In the genomic region with DNA sequence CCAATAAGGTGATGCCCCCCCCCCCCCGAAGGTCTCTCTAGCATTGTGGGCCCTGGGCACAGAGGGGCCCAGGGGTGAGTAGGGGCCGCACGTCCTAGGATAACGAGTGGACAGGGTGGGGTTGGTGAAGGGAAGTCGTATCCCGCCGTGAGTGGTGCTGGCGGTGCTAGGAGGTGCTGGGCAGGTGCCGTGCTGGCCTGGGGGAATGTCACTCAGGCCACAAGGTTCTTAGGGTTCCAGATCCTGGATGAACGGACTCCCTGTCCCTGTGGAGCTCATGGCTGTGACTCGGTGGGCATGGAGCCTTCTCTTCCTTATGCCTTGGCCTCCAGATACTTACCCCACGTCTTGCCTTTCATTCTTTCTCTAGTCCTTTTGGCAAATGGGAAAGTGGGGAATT, we compare ENCODE assay signal across 27 cellular contexts.
"Had no signal": no experiment of that assay in that cellular context is flagged by ENCODE, and none has a peak within 500 bp of the region (broad histone marks: within the 10 kb centered on the region; RNA-seq: fewer than 3 reads in every experiment).

No MANE protein-coding gene starts in this region.

- ATAC-seq: activated T-helper 17 cell treated with anti-CD3 and anti-CD28 coated beads, Interleukin-2, amount 50 U/mL, for 72 hours; gastrocnemius medialis; left ventricle myocardium superior; right cardiac atrium; SK-N-SH treated with all-trans-retinoic acid at 6 μM for 48 hours; stimulated activated naive CD8-positive, alpha-beta T cell treated with anti-CD3 and anti-CD28 coated beads, Interleukin-15, Interleukin-2, amounts not matched to agents 100 U/mL and 50 U/mL, for 24 hours; T-helper 17 cell had no signal

- H3K4me1 Mint-ChIP-seq: activated T-helper 17 cell treated with anti-CD3 and anti-CD28 coated beads, Interleukin-2, amount 50 U/mL, for 72 hours; central memory CD8-positive, alpha-beta T cell; naive B cell; T-helper 17 cell had no signal

- H3K79me2 ChIP-seq: parathyroid adenoma had no signal

- H3K27me3 Mint-ChIP-seq: activated naive CD8-positive, alpha-beta T cell; activated T-cell treated with anti-CD3 and anti-CD28 coated beads, Interleukin-2, amount 50 U/mL, for 24 hours; activated T-helper 17 cell treated with anti-CD3 and anti-CD28 coated beads, Interleukin-2, amount 50 U/mL, for 72 hours; central memory CD8-positive, alpha-beta T cell had no signal

- H3K4me1 ChIP-seq: gastrocnemius medialis, parathyroid adenoma, testis, transverse colon had no signal

- H2AFZ ChIP-seq: parathyroid adenoma had no signal

- H3K4me3 ChIP-seq: gastrocnemius medialis, testis, transverse colon had no signal

- DNase-seq: activated CD4-positive, alpha-beta T cell treated with anti-CD3 and anti-CD28 coated beads for 4 hours; activated CD4-positive, alpha-beta T cell treated with anti-CD3 and anti-CD28 coated beads, Interleukin-2, amount 50 U/mL, for 48 hours; activated CD4-positive, CD25-positive, alpha-beta regulatory T cell; activated CD8-positive, alpha-beta memory T cell treated with anti-CD3 and anti-CD28 coated beads, Interleukin-2, amount 50 U/mL, for 4 hours; activated naive CD4-positive, alpha-beta T cell; activated T-cell treated with anti-CD3 and anti-CD28 coated beads, Interleukin-2, amount 50 U/mL, for 24 hours; anterior cingulate cortex; dermis blood vessel endothelial cell; effector CD8-positive, alpha-beta T cell; gastrocnemius medialis; glutamatergic neuron; left ventricle myocardium superior; mammary epithelial cell; naive B cell; nephron progenitor cell; right cardiac atrium; stimulated activated CD4-positive, alpha-beta T cell treated with anti-CD3 and anti-CD28 coated beads, Interleukin-12 subunit alpha, Interleukin-12 subunit beta, amount 100 ng/mL, for 4 hours; stimulated activated CD4-positive, alpha-beta T cell treated with anti-CD3 and anti-CD28 coated beads, Interleukin-4, amount 100 ng/mL, for 1 hour; stimulated activated naive CD8-positive, alpha-beta T cell treated with anti-CD3 and anti-CD28 coated beads, Interleukin-15, Interleukin-2, amounts not matched to agents 100 U/mL and 50 U/mL, for 24 hours; T-helper 17 cell; testis; transverse colon had no signal

- H3K27me3 ChIP-seq: gastrocnemius medialis, testis, transverse colon had no signal

- H3K9me3 Mint-ChIP-seq: activated T-helper 17 cell treated with anti-CD3 and anti-CD28 coated beads, Interleukin-2, amount 50 U/mL, for 72 hours; nephron progenitor cell had no signal

- H3K36me3 ChIP-seq: gastrocnemius medialis, transverse colon had no signal

- H3K4me3 Mint-ChIP-seq: activated naive CD8-positive, alpha-beta T cell; activated T-cell treated with anti-CD3 and anti-CD28 coated beads, Interleukin-2, amount 50 U/mL, for 24 hours; activated T-helper 17 cell treated with anti-CD3 and anti-CD28 coated beads, Interleukin-2, amount 50 U/mL, for 72 hours; central memory CD8-positive, alpha-beta T cell; naive B cell; nephron progenitor cell; T-helper 17 cell had no signal

- H3K9me3 ChIP-seq: gastrocnemius medialis, testis, transverse colon had no signal

- H3K9ac ChIP-seq: parathyroid adenoma had no signal

- H3K27ac Mint-ChIP-seq: activated naive CD8-positive, alpha-beta T cell; activated T-cell treated with anti-CD3 and anti-CD28 coated beads, Interleukin-2, amount 50 U/mL, for 24 hours; activated T-helper 17 cell treated with anti-CD3 and anti-CD28 coated beads, Interleukin-2, amount 50 U/mL, for 72 hours; naive B cell; nephron progenitor cell; T-helper 17 cell had no signal

- H3K36me3 Mint-ChIP-seq: activated naive CD8-positive, alpha-beta T cell; naive B cell had no signal

- H3K27ac ChIP-seq: gastrocnemius medialis, parathyroid adenoma, testis, transverse colon had no signal
